ENCODE assay signal across 13 cellular contexts in the genomic region with DNA sequence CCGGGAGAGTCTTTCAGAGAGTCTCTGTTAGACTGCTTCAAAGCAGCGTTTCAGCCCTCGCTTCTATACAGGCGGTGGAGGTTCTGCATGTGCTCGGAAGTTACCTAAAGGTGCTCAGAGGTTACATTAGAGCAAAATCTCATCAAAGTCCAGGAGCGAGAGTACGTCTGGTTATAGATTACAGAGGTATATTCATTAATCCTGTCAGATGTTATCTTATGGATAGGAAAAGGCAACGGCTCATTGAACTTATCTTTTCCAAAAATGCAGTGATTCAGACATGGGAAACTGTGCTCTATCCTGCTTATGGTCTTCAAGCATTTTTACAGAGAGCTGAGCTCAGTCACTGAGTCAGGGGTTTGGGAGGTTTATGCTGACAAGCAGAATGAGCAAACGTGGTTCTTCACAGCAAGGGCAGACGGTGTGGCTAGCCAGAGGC. TPM values are rescaled to one million over a fixed set of nuclear protein-coding genes. Genes with fewer than 3 reads are reported as not detected.
A peak's percentile ranks its signal among the peaks of the same experiment; 100 is the strongest.
DNase-seq lines count a peak whose midpoint lies in the region; ATAC-seq, FAIRE-seq and TF ChIP-seq lines count a peak whose summit lies in the region.
"Had no signal": no experiment of that assay in that cellular context is flagged by ENCODE, and none has a peak within 500 bp of the region (broad histone marks: within the 10 kb centered on the region; RNA-seq: fewer than 3 reads in every experiment).

No MANE protein-coding gene starts in this region.

- no peak overlapping the region for H3K9ac ChIP-seq in HepG2 (ENCODE audit: insufficient read depth, low read depth, low read length)

- H2AFZ ChIP-seq in HepG2 (ENCODE audit: low read length) = no peak overlapping the region

- H3K27ac Mint-ChIP-seq in activated CD8-positive, alpha-beta T cell treated with anti-CD3 and anti-CD28 coated beads for 36 hours = no peak overlapping the region
- H3K27ac Mint-ChIP-seq in activated T-helper 2 cell treated with anti-CD3 and anti-CD28 coated beads, Interferon-gamma antibody, Interleukin-2, Interleukin-4, amounts not matched to agents 10 μg/mL and 5 μg/mL and 100 μg/mL, durations not matched to agents 14 hours and 24 hours and 36 hours = no peak overlapping the region
- H3K27ac Mint-ChIP-seq: activated naive CD8-positive, alpha-beta T cell treated with anti-CD3 and anti-CD28 coated beads, Interleukin-2, amount 50 U/mL, for 24 hours; B cell had no signal

- TF ChIP-seq POLR2A in HepG2 (IDR thresholded peaks at IDR 0.05; ENCODE audit: insufficient read depth in 1 of 2, low read depth in 2 of 2, low read length in 2 of 2) = no peak

- 78% methylated on average over 10 of the region's 10 CpGs for whole genome bisulfite sequencing in HepG2 (ENCODE audit: low lambda C conversion rate)

- H3K79me2 ChIP-seq in HepG2 (ENCODE audit: insufficient read depth, low read length) = no peaks in the 10 kb centered on the region

- H3K9me3 ChIP-seq in AG04450 (ENCODE audit: control insufficient read depth, insufficient read depth, low read length) (peaks cover 4% of the 10 kb centered on the region), HepG2 (ENCODE audit: low read length) (peaks cover 3% of the 10 kb centered on the region; the same call in 1 of the 2 replicates)

- no peaks in the 10 kb centered on the region for H4K20me1 ChIP-seq in HepG2 (ENCODE audit: insufficient read depth, low read length)

- H3K27me3 ChIP-seq in AG04450 (ENCODE audit: control insufficient read depth, insufficient read depth, low read length) = no peaks in the 10 kb centered on the region
- no peaks in the 10 kb centered on the region for H3K27me3 ChIP-seq in HepG2 (ENCODE audit: control insufficient read depth in 1 of 2, insufficient read depth in 2 of 2, low read length in 2 of 2)

- intact Hi-C loops in HepG2 (cut with micrococcal nuclease; ENCODE audit: unreplicated experiment) = no loop called here
- intact Hi-C loops in activated CD8-positive, alpha-beta T cell treated with anti-CD3 and anti-CD28 coated beads for 36 hours (cut with micrococcal nuclease) = no loop called here
- intact Hi-C loops in activated T-helper 2 cell treated with anti-CD3 and anti-CD28 coated beads, Interferon-gamma antibody, Interleukin-2, Interleukin-4, amounts not matched to agents 10 μg/mL and 5 μg/mL and 100 μg/mL, durations not matched to agents 14 hours and 24 hours and 36 hours (cut with micrococcal nuclease) = no loop called here

- no peak for TF ChIP-seq RAD21 in HepG2 (CRISPR knock-in tag; IDR thresholded peaks at IDR 0.05)

- H3K4me3 Mint-ChIP-seq in activated CD8-positive, alpha-beta T cell treated with anti-CD3 and anti-CD28 coated beads for 36 hours = no peak overlapping the region
- no peak overlapping the region for H3K4me3 Mint-ChIP-seq in activated T-helper 2 cell treated with anti-CD3 and anti-CD28 coated beads, Interferon-gamma antibody, Interleukin-2, Interleukin-4, amounts not matched to agents 10 μg/mL and 5 μg/mL and 100 μg/mL, durations not matched to agents 14 hours and 24 hours and 36 hours (ENCODE audit: low read depth)
- H3K4me3 Mint-ChIP-seq: activated naive CD8-positive, alpha-beta T cell treated with anti-CD3 and anti-CD28 coated beads, Interleukin-2, amount 50 U/mL, for 24 hours; B cell; neural crest cell had no signal

- in situ Hi-C loops in HepG2 (cut with HindIII; ENCODE audit: extremely low pct_ligation_motif_present, low pct_unique_long_range_greater_than_20kb) = no loop called here
- in situ Hi-C loops in GM13976 (cut with MboI; ENCODE audit: low sequenced_read_pairs, unreplicated experiment) = no loop called here

- no peaks in the 10 kb centered on the region for H3K4me1 ChIP-seq in HepG2 (ENCODE audit: insufficient read depth, low read length)

- TF ChIP-seq EP300 in HepG2 (IDR thresholded peaks at IDR 0.05; ENCODE audit: low read depth in 2 of 2, low read length in 2 of 2) (no peak), HepG2 (CRISPR knock-in tag; IDR thresholded peaks at IDR 0.05; ENCODE audit: borderline replicate concordance) (no peak)

- H3K4me3 ChIP-seq in AG04450 (ENCODE audit: low read depth, low read length) (no peak overlapping the region), choroid plexus epithelial cell (ENCODE audit: low read depth, low read length) (no peak overlapping the region), HepG2 (replicated peaks in 1 of 3; ENCODE audit: insufficient read depth in 1 of 3, low read depth in 2 of 3, low read length in 3 of 3) (no peak overlapping the region)
- H3K4me3 ChIP-seq: GM12878 had no signal

- peak; percentile 34 for DNase-seq in AG04450 (ENCODE audit: low read depth, low spot score)
- DNase-seq in M059J (ENCODE audit: low read depth) = peak; percentile 44
- peak; percentile 73 for DNase-seq in choroid plexus epithelial cell (ENCODE audit: low read depth)
- DNase-seq in HepG2 (ENCODE audit: low spot score) = no peak
- DNase-seq in activated CD8-positive, alpha-beta T cell treated with anti-CD3 and anti-CD28 coated beads for 36 hours = no peak
- no peak for DNase-seq in activated T-helper 2 cell treated with anti-CD3 and anti-CD28 coated beads, Interferon-gamma antibody, Interleukin-2, Interleukin-4, amounts not matched to agents 10 μg/mL and 5 μg/mL and 100 μg/mL, durations not matched to agents 14 hours and 24 hours and 36 hours (ENCODE audit: low spot score)
- DNase-seq in ecto neural progenitor cell (ENCODE audit: low spot score) = no peak
- DNase-seq in GM13976 (ENCODE audit: low spot score) = no peak
- DNase-seq: activated CD4-positive, alpha-beta T cell treated with anti-CD3 and anti-CD28 coated beads for 4 hours; activated naive CD8-positive, alpha-beta T cell treated with anti-CD3 and anti-CD28 coated beads, Interleukin-2, amount 50 U/mL, for 24 hours had no signal

- H3K27ac ChIP-seq in AG04450 (ENCODE audit: low read depth, low read length) = no peak overlapping the region
- no peak overlapping the region for H3K27ac ChIP-seq in HepG2 (ENCODE audit: extremely low read length, insufficient read depth, low read length)

- no peaks in the 10 kb centered on the region for H3K36me3 ChIP-seq in HepG2 (replicated peaks in 1 of 2; ENCODE audit: control insufficient read depth in 1 of 2, insufficient read depth in 2 of 2, low read length in 2 of 2)

- ATAC-seq in HepG2 = no peak
- no peak for ATAC-seq in activated CD8-positive, alpha-beta T cell treated with anti-CD3 and anti-CD28 coated beads for 36 hours
- ATAC-seq: activated naive CD8-positive, alpha-beta T cell treated with anti-CD3 and anti-CD28 coated beads, Interleukin-2, amount 50 U/mL, for 24 hours; GM12878 had no signal

- H3K4me1 Mint-ChIP-seq in activated CD8-positive, alpha-beta T cell treated with anti-CD3 and anti-CD28 coated beads for 36 hours (ENCODE audit: low read depth) = peaks cover 25% of the 10 kb centered on the region
- peaks cover 28% of the 10 kb centered on the region for H3K4me1 Mint-ChIP-seq in activated T-helper 2 cell treated with anti-CD3 and anti-CD28 coated beads, Interferon-gamma antibody, Interleukin-2, Interleukin-4, amounts not matched to agents 10 μg/mL and 5 μg/mL and 100 μg/mL, durations not matched to agents 14 hours and 24 hours and 36 hours (ENCODE audit: low read depth)
- H3K4me1 Mint-ChIP-seq: neural crest cell had no signal

- POLR2A ChIA-PET in AG04450 (lab: Yijun Ruan, JAX) (interaction anchor here (0.9 to 1.6 kb wide), 2 partner anchors 9 to 59 kb away, joined by 3 to 6 read pairs; partner anchors contain the start of gene ZBED5), HepG2 (lab: Yijun Ruan, JAX) (no interaction called here)
- POLR2A ChIA-PET in activated CD8-positive, alpha-beta T cell treated with anti-CD3 and anti-CD28 coated beads for 36 hours (lab: Charles Lee) = no interaction called here

- TF ChIP-seq CTCF in AG04450 (IDR thresholded peaks at IDR 0.05; ENCODE audit: low read depth, low read length) (no peak), choroid plexus epithelial cell (conservative IDR thresholded peaks at IDR 0.05; ENCODE audit: low read depth, low read length) (no peak), HepG2 (CRISPR knock-in tag; IDR thresholded peaks at IDR 0.05) (no peak), GM13976 (IDR thresholded peaks at IDR 0.05; ENCODE audit: borderline replicate concordance, control extremely low read depth, extremely low read depth, insufficient read depth, missing control alignments) (no peak)
- no peak for TF ChIP-seq CTCF in activated CD8-positive, alpha-beta T cell treated with anti-CD3 and anti-CD28 coated beads for 36 hours (IDR thresholded peaks at IDR 0.05)

- no peak for FAIRE-seq in HepG2 (lab: Jason Lieb, UNC)
- FAIRE-seq: GM12878 had no signal

- H3K9me3 Mint-ChIP-seq in activated CD8-positive, alpha-beta T cell treated with anti-CD3 and anti-CD28 coated beads for 36 hours = peaks cover 6% of the 10 kb centered on the region
- H3K9me3 Mint-ChIP-seq in activated T-helper 2 cell treated with anti-CD3 and anti-CD28 coated beads, Interferon-gamma antibody, Interleukin-2, Interleukin-4, amounts not matched to agents 10 μg/mL and 5 μg/mL and 100 μg/mL, durations not matched to agents 14 hours and 24 hours and 36 hours = peaks cover 6% of the 10 kb centered on the region

- no TSS peak for BruUV-seq in HepG2 (replicated peaks; lab: Mats Ljungman, UMichigan)

- H3K36me3 Mint-ChIP-seq in activated CD8-positive, alpha-beta T cell treated with anti-CD3 and anti-CD28 coated beads for 36 hours (ENCODE audit: low read depth) = peaks cover 12% of the 10 kb centered on the region
- H3K36me3 Mint-ChIP-seq in activated T-helper 2 cell treated with anti-CD3 and anti-CD28 coated beads, Interferon-gamma antibody, Interleukin-2, Interleukin-4, amounts not matched to agents 10 μg/mL and 5 μg/mL and 100 μg/mL, durations not matched to agents 14 hours and 24 hours and 36 hours (ENCODE audit: low read depth) = peaks cover 6% of the 10 kb centered on the region

- CTCF ChIA-PET in AG04450 (lab: Charles Lee) (interaction anchor here (2.9 kb wide), 1 partner anchor 12 kb away, joined by 15 read pairs; no protein-coding TSS in a partner anchor), HepG2 (lab: Yijun Ruan, JAX; ENCODE audit: low intra/inter-chr PET ratio, low total read pairs) (no interaction called here)
- CTCF ChIA-PET in activated CD8-positive, alpha-beta T cell treated with anti-CD3 and anti-CD28 coated beads for 36 hours (lab: Charles Lee) = no interaction called here

- H3K4me2 ChIP-seq in HepG2 (ENCODE audit: low read depth, low read length) = no peak overlapping the region

- no peaks in the 10 kb centered on the region for H3K27me3 Mint-ChIP-seq in activated CD8-positive, alpha-beta T cell treated with anti-CD3 and anti-CD28 coated beads for 36 hours
- H3K27me3 Mint-ChIP-seq in activated T-helper 2 cell treated with anti-CD3 and anti-CD28 coated beads, Interferon-gamma antibody, Interleukin-2, Interleukin-4, amounts not matched to agents 10 μg/mL and 5 μg/mL and 100 μg/mL, durations not matched to agents 14 hours and 24 hours and 36 hours (ENCODE audit: low read depth) = no peaks in the 10 kb centered on the region
- H3K27me3 Mint-ChIP-seq: activated naive CD8-positive, alpha-beta T cell treated with anti-CD3 and anti-CD28 coated beads, Interleukin-2, amount 50 U/mL, for 24 hours; B cell had no signal

RNA-seq across cellular contexts. Expression of gene ZBED5, which starts 9.1 kb away (rescaled TPM):
- 77.5 and 87.7 TPM in 2 replicates for polyA plus RNA-seq in AG04450 (2011; rRNA removed)
- 139 and 188 TPM in 2 replicates for polyA minus RNA-seq in AG04450 (2011; rRNA and poly(A)+ RNA removed)
- total RNA-seq in M059J (2014; rRNA removed; shearing (Covaris generic)) = 42.6 and 43.9 TPM in 2 replicates
- total RNA-seq in HepG2 (2016; rRNA removed; fragmentation: Illumina TruSeq; extraction: Trizol) = 11.7 and 18.2 TPM in 2 replicates
- total RNA-seq in HepG2 (2016; cell fraction: cytosol; rRNA removed; fragmentation: Illumina TruSeq; extraction: Trizol; ENCODE audit: low read depth) = 2.6 and 3.5 TPM in 2 replicates
- total RNA-seq in HepG2 (2016; cell fraction: insoluble cytoplasmic fraction; rRNA removed; fragmentation: Illumina TruSeq; extraction: Trizol) = 12.8 and 16.3 TPM in 2 replicates
- 7.1 and 8.0 TPM in 2 replicates for total RNA-seq in HepG2 (2016; cell fraction: membrane; rRNA removed; fragmentation: Illumina TruSeq; extraction: Trizol)
- total RNA-seq in HepG2 (2016; cell fraction: nucleus; rRNA removed; fragmentation: Illumina TruSeq; extraction: Trizol) = 41.6 and 42.3 TPM in 2 replicates
- polyA plus RNA-seq in HepG2 (2011; rRNA removed) = 30.4 and 38.6 TPM in 2 replicates
- 12.1 and 15.9 TPM in 2 replicates for polyA plus RNA-seq in HepG2 (2011; cell fraction: cytosol; rRNA removed)
- 32.3 and 43.5 TPM in 2 replicates for polyA plus RNA-seq in HepG2 (2011; cell fraction: nucleus; rRNA removed)
- polyA plus RNA-seq in HepG2 (2012) = 13.2 and 15.8 TPM in 2 replicates
- polyA plus RNA-seq in HepG2 (2016; cell fraction: cytosol; fragmentation: Illumina TruSeq; extraction: Trizol; ENCODE audit: low read depth) = 0.96 and 1.2 TPM in 2 replicates
- polyA plus RNA-seq in HepG2 (2016; cell fraction: insoluble cytoplasmic fraction; fragmentation: Illumina TruSeq; extraction: Trizol; ENCODE audit: low read depth) = 14.0 and 15.2 TPM in 2 replicates
- polyA plus RNA-seq in HepG2 (2016; cell fraction: membrane; fragmentation: Illumina TruSeq; extraction: Trizol; ENCODE audit: low read depth) = 2.6 and 3.1 TPM in 2 replicates
- polyA plus RNA-seq in HepG2 (2016; cell fraction: nucleus; fragmentation: Illumina TruSeq; extraction: Trizol; ENCODE audit: insufficient read depth, low read depth) = 70.9 and 72.1 TPM in 2 replicates
- polyA minus RNA-seq in HepG2 (2011; rRNA and poly(A)+ RNA removed; ENCODE audit: low replicate concordance) = 122 and 258 TPM in 2 replicates
- 15.7 and 19.7 TPM in 2 replicates for polyA minus RNA-seq in HepG2 (2011; cell fraction: cytosol; rRNA and poly(A)+ RNA removed)
- 88.1 and 103 TPM in 2 replicates for polyA minus RNA-seq in HepG2 (2011; cell fraction: nucleus; rRNA and poly(A)+ RNA removed)
- 10 to 100 TPM; 35.7 to 36.7 TPM for total RNA-seq in activated CD8-positive, alpha-beta T cell treated with anti-CD3 and anti-CD28 coated beads for 36 hours
- total RNA-seq in activated T-helper 2 cell treated with anti-CD3 and anti-CD28 coated beads, Interferon-gamma antibody, Interleukin-2, Interleukin-4, amounts not matched to agents 10 μg/mL and 5 μg/mL and 100 μg/mL, durations not matched to agents 14 hours and 24 hours and 36 hours = 39.2 and 40.3 TPM in 2 replicates

RNA-seq across cellular contexts. Expression of gene EIF4G2, which starts 58.2 kb away (rescaled TPM):
- polyA plus RNA-seq in AG04450 (2011; rRNA removed) (1,244 and 1,432 TPM in 2 replicates), HepG2 (2011; rRNA removed) (290 and 362 TPM in 2 replicates)
- 762 and 959 TPM in 2 replicates for polyA minus RNA-seq in AG04450 (2011; rRNA and poly(A)+ RNA removed)
- total RNA-seq in M059J (2014; rRNA removed; shearing (Covaris generic)) = 566 and 782 TPM in 2 replicates
- total RNA-seq in HepG2 (2016; rRNA removed; fragmentation: Illumina TruSeq; extraction: Trizol) = 546 and 803 TPM in 2 replicates
- 73.8 and 95.4 TPM in 2 replicates for total RNA-seq in HepG2 (2016; cell fraction: cytosol; rRNA removed; fragmentation: Illumina TruSeq; extraction: Trizol; ENCODE audit: low read depth)
- total RNA-seq in HepG2 (2016; cell fraction: insoluble cytoplasmic fraction; rRNA removed; fragmentation: Illumina TruSeq; extraction: Trizol) = 522 and 797 TPM in 2 replicates
- total RNA-seq in HepG2 (2016; cell fraction: membrane; rRNA removed; fragmentation: Illumina TruSeq; extraction: Trizol) = 313 and 368 TPM in 2 replicates
- 384 and 431 TPM in 2 replicates for total RNA-seq in HepG2 (2016; cell fraction: nucleus; rRNA removed; fragmentation: Illumina TruSeq; extraction: Trizol)
- polyA plus RNA-seq in HepG2 (2011; cell fraction: cytosol; rRNA removed) = 158 and 238 TPM in 2 replicates
- polyA plus RNA-seq in HepG2 (2011; cell fraction: nucleus; rRNA removed) = 257 and 286 TPM in 2 replicates
- polyA plus RNA-seq in HepG2 (2012) = 312 and 316 TPM in 2 replicates
- polyA plus RNA-seq in HepG2 (2016; cell fraction: cytosol; fragmentation: Illumina TruSeq; extraction: Trizol; ENCODE audit: low read depth) = 33.7 and 42.4 TPM in 2 replicates
- polyA plus RNA-seq in HepG2 (2016; cell fraction: insoluble cytoplasmic fraction; fragmentation: Illumina TruSeq; extraction: Trizol; ENCODE audit: low read depth) = 793 and 841 TPM in 2 replicates
- 156 and 196 TPM in 2 replicates for polyA plus RNA-seq in HepG2 (2016; cell fraction: membrane; fragmentation: Illumina TruSeq; extraction: Trizol; ENCODE audit: low read depth)
- 494 and 516 TPM in 2 replicates for polyA plus RNA-seq in HepG2 (2016; cell fraction: nucleus; fragmentation: Illumina TruSeq; extraction: Trizol; ENCODE audit: insufficient read depth, low read depth)
- polyA minus RNA-seq in HepG2 (2011; rRNA and poly(A)+ RNA removed; ENCODE audit: low replicate concordance) = 292 and 575 TPM in 2 replicates
- 452 and 495 TPM in 2 replicates for polyA minus RNA-seq in HepG2 (2011; cell fraction: cytosol; rRNA and poly(A)+ RNA removed)
- 406 and 495 TPM in 2 replicates for polyA minus RNA-seq in HepG2 (2011; cell fraction: nucleus; rRNA and poly(A)+ RNA removed)
- 100 to 1,000 TPM; 757 to 842 TPM for total RNA-seq in activated CD8-positive, alpha-beta T cell treated with anti-CD3 and anti-CD28 coated beads for 36 hours
- total RNA-seq in activated T-helper 2 cell treated with anti-CD3 and anti-CD28 coated beads, Interferon-gamma antibody, Interleukin-2, Interleukin-4, amounts not matched to agents 10 μg/mL and 5 μg/mL and 100 μg/mL, durations not matched to agents 14 hours and 24 hours and 36 hours = 1,057 and 1,120 TPM in 2 replicates

Comparison
In these comparisons a context has a peak if more than half of its experiments do, and no peak if none do; other contexts are left out.
1. DNase-seq: peak in AG04450 (single experiment), M059J (single experiment) and choroid plexus epithelial cell (single experiment); none in HepG2 (single experiment), activated CD8-positive, alpha-beta T cell treated with anti-CD3 and anti-CD28 coated beads for 36 hours (single experiment), activated T-helper 2 cell treated with anti-CD3 and anti-CD28 coated beads, Interferon-gamma antibody, Interleukin-2, Interleukin-4, amounts not matched to agents 10 μg/mL and 5 μg/mL and 100 μg/mL, durations not matched to agents 14 hours and 24 hours and 36 hours (single experiment), ecto neural progenitor cell (single experiment) and GM13976 (single experiment).